16 cellular contexts compared by ENCODE assay signal in genomic region chr1:218324226-218324580, GRCh38. TPM values are rescaled to one million over a fixed set of nuclear protein-coding genes. Genes with fewer than 3 reads are reported as not detected.
A peak's percentile ranks its signal among the peaks of the same experiment; 100 is the strongest.
DNase-seq lines count a peak whose midpoint lies in the region; ATAC-seq and TF ChIP-seq lines count a peak whose summit lies in the region.
"Had no signal": no experiment of that assay in that cellular context is flagged by ENCODE, and none has a peak within 500 bp of the region (broad histone marks: within the 10 kb centered on the region; RNA-seq: fewer than 3 reads in every experiment).

No MANE protein-coding gene starts in this region.

- H3K27me3 Mint-ChIP-seq in chondrocyte (ENCODE audit: low read depth): no peaks in the 10 kb centered on the region
- H3K27me3 Mint-ChIP-seq: B cell; CD4-positive, alpha-beta memory T cell had no signal

- H3K9me3 ChIP-seq in spleen: no peaks in the 10 kb centered on the region

- DNase-seq in Right ventricle myocardium superior (peak; percentile 36), left ventricle myocardium superior (no peak), D341Med (ENCODE audit: low spot score) (peak; percentile 28), chondrocyte (ENCODE audit: low spot score) (peak; percentile 88), spleen (peak; percentile 75), NCI-H1417 (lab: John Stamatoyannopoulos, UW) (no peak), ACHN (no peak)
- DNase-seq: CD4-positive, alpha-beta memory T cell; DMS153; DMS79 treated with DMSO at 0.1 percent for 48 hours; EL; H7 had no signal

- no peaks in the 10 kb centered on the region for H3K4me1 Mint-ChIP-seq in chondrocyte (ENCODE audit: low read depth)
- H3K4me1 Mint-ChIP-seq: B cell, GM23338 had no signal

- H3K36me3 Mint-ChIP-seq in chondrocyte (ENCODE audit: low read depth): peaks cover 11% of the 10 kb centered on the region

- no peak overlapping the region for H3K4me3 Mint-ChIP-seq in chondrocyte (ENCODE audit: unreplicated experiment)
- H3K4me3 Mint-ChIP-seq: B cell; CD4-positive, alpha-beta memory T cell; GM23338 had no signal

- no peaks in the 10 kb centered on the region for H3K9me3 Mint-ChIP-seq in chondrocyte (ENCODE audit: low read depth)
- H3K9me3 Mint-ChIP-seq: CD4-positive, alpha-beta memory T cell; GM23338 had no signal

- no peak overlapping the region for H3K27ac Mint-ChIP-seq in chondrocyte (ENCODE audit: unreplicated experiment)
- H3K27ac Mint-ChIP-seq: B cell, GM23338 had no signal

- no peak for TF ChIP-seq POLR2A in spleen (IDR thresholded peaks at IDR 0.05)

- H3K4me3 ChIP-seq in spleen: no peak overlapping the region
- H3K4me3 ChIP-seq: GM23338 had no signal

- intact Hi-C loops in Right ventricle myocardium superior (cut with DNase I): no loop called here
- intact Hi-C loops in left ventricle myocardium superior (cut with micrococcal nuclease): no loop called here
- intact Hi-C loops in spleen (cut with DNase I; ENCODE audit: low total_unique reads): no loop called here

- TF ChIP-seq CTCF in chondrocyte (IDR thresholded peaks at IDR 0.05): no peak
- no peak for TF ChIP-seq CTCF in spleen (IDR thresholded peaks at IDR 0.05 in 8 of 11, conservative IDR thresholded peaks at IDR 0.05 in 3 of 11)

- in situ Hi-C loops in ACHN (cut with HindIII; ENCODE audit: low pct_ligation_motif_present, low pct_unique_long_range_greater_than_20kb, low sequenced_read_pairs): no loop called here

- no peaks in the 10 kb centered on the region for H3K27me3 ChIP-seq in spleen (replicated peaks in 1 of 7)

- ATAC-seq in Right ventricle myocardium superior (ENCODE audit: poor library complexity) (no peak), left ventricle myocardium superior (no peak), HG02763 (IDR thresholded peaks at IDR 0.05; ENCODE audit: unreplicated experiment) (no peak)

- WGBS in spleen, 5 donors: 94 to 97% (median 97%) methylated on average over 16 to 20 of the region's 20 CpGs

- no peak overlapping the region for H3K27ac ChIP-seq in spleen
- H3K27ac ChIP-seq: C4-2B had no signal

- H3K4me1 ChIP-seq in spleen: no peaks in the 10 kb centered on the region

- peaks cover 0 to 60% (median 22%) of the 10 kb centered on the region in 6 donors for H3K36me3 ChIP-seq in spleen

RNA-seq across cellular contexts. Expression of gene TGFB2, which starts 20.9 kb away (rescaled TPM):
- 1.5 TPM for total RNA-seq in Right ventricle myocardium superior
- 2.0 TPM for total RNA-seq in left ventricle myocardium superior
- 140 to 237 TPM (median 226 TPM) in 3 replicates for total RNA-seq in chondrocyte
- 1 to 10 TPM; 1.2 to 5.5 (median 3.7) TPM for total RNA-seq in spleen
- polyA plus RNA-seq in spleen: under 1 TPM; 0.24 to 0.65 (median 0.61) TPM
- total RNA-seq: CD4-positive, alpha-beta memory T cell had no signal
- polyA plus RNA-seq: CD4-positive, alpha-beta memory T cell had no signal

RNA-seq across cellular contexts. Expression of gene RRP15, which starts 39.1 kb away (rescaled TPM):
- total RNA-seq in Right ventricle myocardium superior (21.7 TPM), left ventricle myocardium superior (22.6 TPM), chondrocyte (15.2 to 18.2 TPM (median 16.9 TPM) in 3 replicates), spleen (10 to 100 TPM in 5 of 7 donors, 1 to 10 TPM in 2; 3.1 to 22.7 (median 16.1) TPM)
- 1 to 10 TPM; 2.2 to 3.3 (median 2.5) TPM for polyA plus RNA-seq in spleen

Comparison
In these comparisons a context has a peak if more than half of its experiments do, and no peak if none do; other contexts are left out.
1. DNase-seq: peak in Right ventricle myocardium superior (single experiment), D341Med (single experiment), chondrocyte (single experiment) and spleen (single experiment); none in left ventricle myocardium superior (single experiment), NCI-H1417 (0 of 3) and ACHN (single experiment).
2. RNA of gene TGFB2, which starts 20.9 kb away (total RNA-seq): 140 to 237 TPM in chondrocyte; 1.2 to 5.5 TPM in spleen, 2.0 TPM in left ventricle myocardium superior (single experiment) and 1.5 TPM in Right ventricle myocardium superior (single experiment); every median in the first group is over 10 times any median in the second.